ENCODE assay signal across 17 cellular contexts in the genomic region with DNA sequence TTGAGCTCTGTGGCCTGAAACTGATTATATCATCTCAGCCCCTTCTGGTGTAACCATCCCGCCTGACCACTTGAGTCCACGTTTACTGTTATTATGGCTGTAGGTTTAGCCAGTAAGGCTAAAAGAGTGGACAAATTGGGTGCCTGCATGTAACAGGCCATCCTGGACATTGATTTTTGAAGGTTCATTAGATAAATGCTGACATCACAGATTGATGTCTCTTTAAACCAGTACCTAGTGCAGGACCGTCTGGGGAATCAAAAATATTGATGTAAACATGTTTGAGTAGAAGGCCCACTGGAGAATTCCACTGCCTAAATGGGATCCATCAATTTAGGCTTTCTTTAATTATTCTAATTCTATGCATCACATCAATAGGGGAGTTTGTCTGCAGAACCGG.
"Had no signal": no experiment of that assay in that cellular context is flagged by ENCODE, and none has a peak within 500 bp of the region (broad histone marks: within the 10 kb centered on the region; RNA-seq: fewer than 3 reads in every experiment).

No MANE protein-coding gene starts in this region.

- H3K4me3 ChIP-seq: MG63, SJSA1, SK-N-MC had no signal

- H3K27ac ChIP-seq: SJSA1, SK-N-MC had no signal

- H3K27me3 ChIP-seq: MG63, SJSA1 had no signal

- DNase-seq: KG1, MG63, NCI-H1092, NCI-H1105 treated with DMSO at 0.1 percent for 48 hours, NCI-H1417 treated with DMSO at 0.1 percent for 48 hours, NCI-H146, NCI-H1930, NCI-H2081, NCI-H2107, NCI-H2227 treated with DMSO at 0.1 percent for 48 hours, NCI-H510A, NCI-H524 treated with DMSO at 0.1 percent for 48 hours, NCI-H69, NCI-H774, Right ventricle myocardium superior had no signal

- H3K9me3 ChIP-seq: MG63, SJSA1 had no signal

- H3K36me3 ChIP-seq: SJSA1 had no signal

- H3K4me1 ChIP-seq: SJSA1 had no signal
